8 cellular contexts compared by ENCODE assay signal in genomic region chr2:201452058-201452736, GRCh38. TPM values are rescaled to one million over a fixed set of nuclear protein-coding genes. Genes with fewer than 3 reads are reported as not detected.
DNase-seq lines count a peak whose midpoint lies in the region; ATAC-seq, FAIRE-seq and TF ChIP-seq lines count a peak whose summit lies in the region.

No MANE protein-coding gene starts in this region.

- peak; percentile 37 for DNase-seq in DMS 273 (lab: John Stamatoyannopoulos, UW; ENCODE audit: unreplicated experiment)
- DNase-seq in DMS 273 treated with DMSO at 0.1 percent for 48 hours (lab: John Stamatoyannopoulos, UW), result no peak
- no peak for DNase-seq in IMR-90
- peak in 1 of 4 experiments; percentile 29 for DNase-seq in K562 (ENCODE audit: extremely low read depth in 1 of 4, low spot score in 3 of 4)
- no peak for DNase-seq in COR-L47 (lab: John Stamatoyannopoulos, UW)

- peak overlapping the region; percentile 98 for H2AFZ ChIP-seq in IMR-90 (replicated peaks; ENCODE audit: low read length, poor library complexity)
- peak overlapping the region; percentile 84 for H2AFZ ChIP-seq in K562 (ENCODE audit: low read depth, low read length)

- H4K5ac ChIP-seq in IMR-90 (ENCODE audit: low read depth, low read length), result peak overlapping the region; percentile 27

- WGBS in IMR-90 (ENCODE audit: extremely low coverage in 2 of 2, insufficient read length in 1 of 2), 2 experiments, result 9% methylated on average over 19 of the region's 45 CpGs; no CpG with 5 or more reads in 1 of the 2 experiments
- WGBS in K562 (ENCODE audit: insufficient coverage, low coverage, missing lambda C conversion rate), result 4% methylated on average over 22 of the region's 45 CpGs

- H3K4me2 ChIP-seq in IMR-90 (ENCODE audit: low read depth, low read length), result peak overlapping the region; percentile 91
- H3K4me2 ChIP-seq in K562 (ENCODE audit: insufficient read depth, low read length), result peak overlapping the region; percentile 76

- H3K27ac ChIP-seq in IMR-90 (ENCODE audit: insufficient read depth, low read length) (peak overlapping the region; percentile 51), K562 (ENCODE audit: extremely low read depth, low read depth, low read length) (peak overlapping the region; percentile 65; the same call in 2 of the 3 replicates), layer of hippocampus (ENCODE audit: low read depth, low read length) (peak overlapping the region; percentile 89), subcutaneous abdominal adipose tissue (ENCODE audit: low read depth, low read length) (peak overlapping the region; percentile 86)

- H3K27me3 ChIP-seq in IMR-90 (ENCODE audit: control insufficient read depth, insufficient read depth, low read length), result no peaks in the 10 kb centered on the region
- no peaks in the 10 kb centered on the region for H3K27me3 ChIP-seq in K562 (ENCODE audit: control insufficient read depth in 2 of 2, insufficient read depth in 2 of 2, low read length in 2 of 2)
- H3K27me3 ChIP-seq in layer of hippocampus (ENCODE audit: control insufficient read depth, insufficient read depth, low read length), result no peaks in the 10 kb centered on the region
- no peaks in the 10 kb centered on the region for H3K27me3 ChIP-seq in subcutaneous abdominal adipose tissue (ENCODE audit: control insufficient read depth in 5 of 5, insufficient read depth in 4 of 5, low read length in 5 of 5)

- no peak overlapping the region; the same call in 1 of the 2 replicates for H2BK120ac ChIP-seq in IMR-90 (ENCODE audit: low read depth, low read length)

- TF ChIP-seq CTCF in IMR-90 (conservative IDR thresholded peaks at IDR 0.05; ENCODE audit: low read depth, low read length) (no peak), K562 (IDR thresholded peaks at IDR 0.05 in 2 of 3, conservative IDR thresholded peaks at IDR 0.05 in 1 of 3; ENCODE audit: insufficient read depth in 2 of 3, low read depth in 1 of 3, low read length in 3 of 3) (no peak)

- CTCF ChIA-PET in IMR-90 (lab: Yijun Ruan, JAX), result interaction anchor here (0.8 to 1.5 kb wide), 2 partner anchors 14 to 220 kb away, joined by 4 to 5 read pairs; no protein-coding TSS in a partner anchor
- CTCF ChIA-PET in K562 (lab: Yijun Ruan, JAX; ENCODE audit: low intra/inter-chr PET ratio), result no interaction called here

- no peak overlapping the region for H2BK15ac ChIP-seq in IMR-90 (ENCODE audit: low read depth, low read length)

- in situ Hi-C loops in IMR-90 (cut with MboI; ENCODE audit: low sequenced_read_pairs) (no loop called here), K562 (cut with MboI) (no loop called here)

- TF ChIP-seq RAD21 in IMR-90 (IDR thresholded peaks at IDR 0.05; ENCODE audit: low read length), result no peak
- no peak for TF ChIP-seq RAD21 in K562 (CRISPR knock-in tag; conservative IDR thresholded peaks at IDR 0.05 in 1 of 2, IDR thresholded peaks at IDR 0.05 in 1 of 2)

- no peak for TF ChIP-seq POLR2A in IMR-90 (IDR thresholded peaks at IDR 0.05; ENCODE audit: low read depth, low read length)
- no peak for TF ChIP-seq POLR2A in K562 (conservative IDR thresholded peaks at IDR 0.05)

- peak overlapping the region; percentile 60 for H2BK5ac ChIP-seq in IMR-90 (ENCODE audit: low read depth, low read length, poor library complexity, severe bottlenecking)

- no peaks in the 10 kb centered on the region for H3K9me1 ChIP-seq in IMR-90 (ENCODE audit: insufficient read depth, low read length)
- H3K9me1 ChIP-seq in K562 (ENCODE audit: control insufficient read depth, insufficient read depth, low read length), result no peaks in the 10 kb centered on the region

- dilution Hi-C loops in IMR-90 (cut with HindIII; ENCODE audit: low sequenced_read_pairs, unreplicated experiment), result no loop called here

- H3K56ac ChIP-seq in IMR-90 (ENCODE audit: extremely low read depth, insufficient read depth, low read length), result peak overlapping the region; percentile 30

- H3K36me3 ChIP-seq in IMR-90 (ENCODE audit: control insufficient read depth, insufficient read depth, low read length) (no peaks in the 10 kb centered on the region), K562 (ENCODE audit: control insufficient read depth, insufficient read depth, low read length) (no peaks in the 10 kb centered on the region), subcutaneous abdominal adipose tissue (ENCODE audit: control insufficient read depth in 5 of 5, insufficient read depth in 5 of 5, low read length in 5 of 5) (peaks cover 0 to 6% (median 0%) of the 10 kb centered on the region in 5 donors)

- H3K9me3 ChIP-seq in IMR-90 (ENCODE audit: control insufficient read depth, insufficient read depth, low read length) (no peaks in the 10 kb centered on the region), K562 (replicated peaks; ENCODE audit: control insufficient read depth, insufficient read depth, low read depth, low read length) (no peaks in the 10 kb centered on the region), subcutaneous abdominal adipose tissue (ENCODE audit: control insufficient read depth in 5 of 5, low read length in 5 of 5) (no peaks in the 10 kb centered on the region)

- TF ChIP-seq EP300 in K562 (IDR thresholded peaks at IDR 0.05; ENCODE audit: low read length), result no peak

- H3K4me3 ChIP-seq in IMR-90 (ENCODE audit: insufficient read depth, low read depth, low read length) (peak overlapping the region; percentile 82), K562 (peak overlapping the region; percentile 98), subcutaneous abdominal adipose tissue (ENCODE audit: low read depth in 1 of 5, low read length in 5 of 5) (peak overlapping the region; percentile 80 to 97 (median 90))

- POLR2A ChIA-PET in IMR-90 (lab: Charles Lee; ENCODE audit: unreplicated experiment) (no interaction called here), K562 (lab: Yijun Ruan, JAX) (interaction anchor here (0.6 to 2.0 kb wide), 7 partner anchors 11 to 368 kb away, joined by 3 to 17 read pairs (median 3); no protein-coding TSS in a partner anchor)

- H3K79me2 ChIP-seq in K562 (ENCODE audit: control insufficient read depth, insufficient read depth, low read length), result peaks cover 21% of the 10 kb centered on the region

- H3K18ac ChIP-seq in IMR-90 (ENCODE audit: low read depth, low read length), result 0 out of 2 replicates have a peak overlapping the region, but pooled peaks have one; percentile 9

- H2BK20ac ChIP-seq in IMR-90 (ENCODE audit: low read depth, low read length), result no peak overlapping the region

- H3K9ac ChIP-seq in IMR-90 (ENCODE audit: low read depth, low read length) (peak overlapping the region; percentile 63), K562 (ENCODE audit: insufficient read depth in 1 of 2, low read depth in 2 of 2, low read length in 2 of 2) (peak overlapping the region; percentile 69 to 96), subcutaneous abdominal adipose tissue (ENCODE audit: low read length in 5 of 5) (peak overlapping the region; percentile 23 to 85 (median 77))

- ATAC-seq in IMR-90 (ENCODE audit: low read depth), result peak; percentile 47; the same call in 1 of the 2 replicates
- peak; percentile 59; the same call in 2 of the 3 replicates for ATAC-seq in K562
- no peak for ATAC-seq in GM19452 (IDR thresholded peaks at IDR 0.05; ENCODE audit: unreplicated experiment)

- H4K20me1 ChIP-seq in IMR-90 (ENCODE audit: insufficient read depth, low read length) (0 out of 2 replicates have a peak, but pooled peaks cover 3% of the 10 kb centered on the region), K562 (replicated peaks; ENCODE audit: control insufficient read depth, insufficient read depth, low read length) (no peaks in the 10 kb centered on the region)

- H3K4me1 ChIP-seq in IMR-90 (ENCODE audit: control insufficient read depth, insufficient read depth, low read length), result peaks cover 2% of the 10 kb centered on the region; the same call in 1 of the 2 replicates
- peaks cover 7 to 10% of the 10 kb centered on the region in 2 experiments; a peak in 3 of 5 replicates for H3K4me1 ChIP-seq in K562 (replicated peaks in 1 of 2; ENCODE audit: control insufficient read depth in 2 of 2, insufficient read depth in 2 of 2, low read length in 2 of 2)
- H3K4me1 ChIP-seq in subcutaneous abdominal adipose tissue (ENCODE audit: control insufficient read depth in 5 of 5, insufficient read depth in 5 of 5, low read length in 5 of 5), result peaks cover 0 to 34% (median 29%) of the 10 kb centered on the region in 5 donors

- peak overlapping the region; percentile 22 for H2AK9ac ChIP-seq in IMR-90 (replicated peaks; ENCODE audit: low read depth, low read length, poor library complexity)

- peaks cover 27 to 49% of the 10 kb centered on the region in 2 experiments for H3K79me1 ChIP-seq in IMR-90 (ENCODE audit: low read depth in 1 of 2, low read length in 2 of 2)

- no peak overlapping the region for H4K91ac ChIP-seq in IMR-90 (ENCODE audit: insufficient read depth, low read depth, low read length)

- H3K14ac ChIP-seq in IMR-90 (replicated peaks; ENCODE audit: low read depth, low read length), result peak overlapping the region; percentile 35

- H2AK5ac ChIP-seq in IMR-90 (ENCODE audit: low read depth, low read length), result peak overlapping the region; percentile 5; the same call in 1 of the 2 replicates

- intact Hi-C loops in IMR-90 (cut with micrococcal nuclease), result loop anchor here (1.0 to 5.0 kb wide), 3 partner anchors 167 to 245 kb away; partner anchors contain the start of gene MPP4
- intact Hi-C loops in K562 (cut with micrococcal nuclease), result loop anchor here (5.0 kb wide), 1 partner anchor 45 kb away; no protein-coding TSS in a partner anchor

- FAIRE-seq in K562 (lab: Jason Lieb, UNC), result no peak

- H3K23ac ChIP-seq in IMR-90 (ENCODE audit: low read depth, low read length), result peak overlapping the region; percentile 70; the same call in 1 of the 2 replicates

- BruUV-seq in IMR-90 (replicated peaks; lab: Mats Ljungman, UMichigan) (no TSS peak), K562 (replicated peaks; lab: Mats Ljungman, UMichigan) (no TSS peak)

- peak overlapping the region; percentile 7 for H3K4ac ChIP-seq in IMR-90 (ENCODE audit: low read depth, low read length)

- peak overlapping the region; percentile 41 to 48; a peak in 3 of 4 replicates for H4K8ac ChIP-seq in IMR-90 (ENCODE audit: low read depth in 2 of 2, low read length in 2 of 2)

RNA-seq across cellular contexts. Expression of gene STRADB, which starts 0.7 kb away (rescaled TPM):
- 31.5 and 32.5 TPM in 2 replicates for total RNA-seq in IMR-90 (2012; rRNA removed)
- 11.4 and 14.9 TPM in 2 replicates for polyA plus RNA-seq in IMR-90 (2012; rRNA removed)
- polyA plus RNA-seq in IMR-90 (2012; cell fraction: cytosol; rRNA removed), result 6.5 and 8.2 TPM in 2 replicates
- 8.4 and 22.6 TPM in 2 replicates for polyA plus RNA-seq in IMR-90 (2012; cell fraction: nucleus; rRNA removed; ENCODE audit: low replicate concordance)
- 9.3 and 17.8 TPM in 2 replicates for total RNA-seq in K562 (2011; cell fraction: chromatin; rRNA removed; ENCODE audit: low replicate concordance)
- 3.2 and 4.6 TPM in 2 replicates for total RNA-seq in K562 (2011; cell fraction: nucleolus; rRNA removed)
- 8.6 and 15.1 TPM in 2 replicates for total RNA-seq in K562 (2011; cell fraction: nucleoplasm; rRNA removed)
- total RNA-seq in K562 (2014; rRNA removed), result 10.1 and 12.2 TPM in 2 replicates
- total RNA-seq in K562 (2014; rRNA removed; fragmentation: Illumina TruSeq; extraction: Trizol), result 26.4 and 27.6 TPM in 2 replicates
- total RNA-seq in K562 (2015; rRNA removed; fragmentation: Illumina TruSeq; extraction: Trizol), result 28.6 and 30.6 TPM in 2 replicates
- total RNA-seq in K562 (2021), result 15.7 and 16.5 TPM in 2 replicates
- 21.3 and 22.0 TPM in 2 replicates for polyA plus RNA-seq in K562 (2011; rRNA removed)
- polyA plus RNA-seq in K562 (2011; cell fraction: cytosol; rRNA removed), result 5.8 and 13.3 TPM in 2 replicates
- polyA plus RNA-seq in K562 (2011; cell fraction: nucleus; rRNA removed), result 9.0 and 16.4 TPM in 2 replicates
- 18.4 and 29.0 TPM in 2 replicates for polyA plus RNA-seq in K562 (2012)
- polyA plus RNA-seq in K562 (2014; fragmentation: Illumina TruSeq; extraction: Trizol), result 22.4 and 27.5 TPM in 2 replicates
- polyA plus RNA-seq in K562 (2014; fragmentation: Nextera tagmentation; extraction: Ambion mirVana), result 1 to 10 TPM; 6.9 to 9.1 TPM
- polyA plus RNA-seq in K562 (2014; rRNA removed), result 11.3 and 21.0 TPM in 2 replicates
- polyA minus RNA-seq in K562 (2011; rRNA and poly(A)+ RNA removed), result 15.7 and 16.3 TPM in 2 replicates
- polyA minus RNA-seq in K562 (2011; cell fraction: cytosol; rRNA and poly(A)+ RNA removed), result 6.3 and 11.7 TPM in 2 replicates
- polyA minus RNA-seq in K562 (2011; cell fraction: nucleus; rRNA and poly(A)+ RNA removed), result 3.6 and 8.8 TPM in 2 replicates

RNA-seq across cellular contexts. Expression of gene TRAK2, which starts 0.9 kb away (rescaled TPM):
- total RNA-seq in IMR-90 (2012; rRNA removed) (48.9 and 65.4 TPM in 2 replicates), K562 (2014; rRNA removed) (4.8 and 4.9 TPM in 2 replicates), K562 (2014; rRNA removed; fragmentation: Illumina TruSeq; extraction: Trizol) (10.4 and 11.0 TPM in 2 replicates), K562 (2015; rRNA removed; fragmentation: Illumina TruSeq; extraction: Trizol) (7.1 and 7.3 TPM in 2 replicates), K562 (2021) (8.5 and 8.6 TPM in 2 replicates)
- polyA plus RNA-seq in IMR-90 (2012; rRNA removed) (10.7 and 13.1 TPM in 2 replicates), K562 (2011; rRNA removed) (8.1 and 9.0 TPM in 2 replicates), K562 (2014; fragmentation: Illumina TruSeq; extraction: Trizol) (7.9 and 9.3 TPM in 2 replicates), K562 (2014; fragmentation: Nextera tagmentation; extraction: Ambion mirVana) (1 to 10 TPM; 3.4 to 5.6 TPM), K562 (2014; rRNA removed) (6.5 and 6.7 TPM in 2 replicates)
- 4.0 and 4.2 TPM in 2 replicates for polyA plus RNA-seq in IMR-90 (2012; cell fraction: cytosol; rRNA removed)
- 3.1 and 15.3 TPM in 2 replicates for polyA plus RNA-seq in IMR-90 (2012; cell fraction: nucleus; rRNA removed; ENCODE audit: low replicate concordance)
- 19.4 and 45.0 TPM in 2 replicates for total RNA-seq in K562 (2011; cell fraction: chromatin; rRNA removed; ENCODE audit: low replicate concordance)
- total RNA-seq in K562 (2011; cell fraction: nucleolus; rRNA removed), result 7.0 and 10.0 TPM in 2 replicates
- total RNA-seq in K562 (2011; cell fraction: nucleoplasm; rRNA removed), result 16.4 and 22.6 TPM in 2 replicates
- 2.4 and 4.6 TPM in 2 replicates for polyA plus RNA-seq in K562 (2011; cell fraction: cytosol; rRNA removed)
- polyA plus RNA-seq in K562 (2011; cell fraction: nucleus; rRNA removed), result 11.1 and 18.4 TPM in 2 replicates
- 4.5 and 18.2 TPM in 2 replicates for polyA plus RNA-seq in K562 (2012)
- polyA minus RNA-seq in K562 (2011; rRNA and poly(A)+ RNA removed), result 22.7 and 29.0 TPM in 2 replicates
- polyA minus RNA-seq in K562 (2011; cell fraction: cytosol; rRNA and poly(A)+ RNA removed), result 2.9 and 6.2 TPM in 2 replicates
- polyA minus RNA-seq in K562 (2011; cell fraction: nucleus; rRNA and poly(A)+ RNA removed), result 13.2 and 36.2 TPM in 2 replicates
